In genomic region chr10:47121336-47121735, GRCh38 we compare ENCODE assay signal across 14 cellular contexts.
"Had no signal": no experiment of that assay in that cellular context is flagged by ENCODE, and none has a peak within 500 bp of the region (broad histone marks: within the 10 kb centered on the region; RNA-seq: fewer than 3 reads in every experiment).

No MANE protein-coding gene starts in this region.

- H3K4me1 ChIP-seq: spleen, testis had no signal

- H3K4me3 ChIP-seq: spleen, testis had no signal

- DNase-seq: activated CD4-positive, alpha-beta T cell treated with anti-CD3 and anti-CD28 coated beads, Interleukin-2, amount 10 ng/mL, durations not matched to agents 24 days and 14 days; activated CD4-positive, CD25-positive, alpha-beta regulatory T cell; activated CD8-positive, alpha-beta memory T cell treated with anti-CD3 and anti-CD28 coated beads for 24 hours; activated naive CD8-positive, alpha-beta T cell treated with anti-CD3 and anti-CD28 coated beads for 36 hours; aorta; cerebellar nuclear complex; endodermal cell; hypothalamus; kidney glomerular epithelial cell; nephron progenitor cell; spleen; stimulated activated naive CD8-positive, alpha-beta T cell treated with anti-CD3 and anti-CD28 coated beads, Interleukin-15, amount 100 ng/mL, for 72 hours; testis had no signal

- H3K9me3 ChIP-seq: spleen, testis had no signal

- H3K27me3 Mint-ChIP-seq: activated naive CD8-positive, alpha-beta T cell treated with anti-CD3 and anti-CD28 coated beads for 36 hours; stimulated activated naive CD8-positive, alpha-beta T cell treated with anti-CD3 and anti-CD28 coated beads, Interleukin-15, amount 100 ng/mL, for 72 hours had no signal

- H3K27ac Mint-ChIP-seq: activated CD4-positive, alpha-beta T cell treated with anti-CD3 and anti-CD28 coated beads, Interleukin-2, amount 10 ng/mL, durations not matched to agents 24 days and 14 days; activated naive CD8-positive, alpha-beta T cell treated with anti-CD3 and anti-CD28 coated beads for 36 hours; endodermal cell; nephron progenitor cell; stimulated activated naive CD8-positive, alpha-beta T cell treated with anti-CD3 and anti-CD28 coated beads, Interleukin-15, amount 100 ng/mL, for 72 hours; T-helper 2 cell treated with Interferon-gamma antibody and Interleukin-4, amounts not matched to agents 5 μg/mL and 100 μg/mL, for 36 hours had no signal

- H3K4me3 Mint-ChIP-seq: activated CD4-positive, alpha-beta T cell treated with anti-CD3 and anti-CD28 coated beads, Interleukin-2, amount 10 ng/mL, durations not matched to agents 24 days and 14 days; activated naive CD8-positive, alpha-beta T cell treated with anti-CD3 and anti-CD28 coated beads for 36 hours; endodermal cell; nephron progenitor cell; stimulated activated naive CD8-positive, alpha-beta T cell treated with anti-CD3 and anti-CD28 coated beads, Interleukin-15, amount 100 ng/mL, for 72 hours; T-helper 2 cell treated with Interferon-gamma antibody and Interleukin-4, amounts not matched to agents 5 μg/mL and 100 μg/mL, for 36 hours had no signal

- H3K27me3 ChIP-seq: spleen, testis had no signal

- H3K27ac ChIP-seq: spleen, testis had no signal

- H3K4me1 Mint-ChIP-seq: activated CD4-positive, alpha-beta T cell treated with anti-CD3 and anti-CD28 coated beads, Interleukin-2, amount 10 ng/mL, durations not matched to agents 24 days and 14 days; endodermal cell; nephron progenitor cell had no signal

- H3K9me3 Mint-ChIP-seq: activated CD4-positive, alpha-beta T cell treated with anti-CD3 and anti-CD28 coated beads, Interleukin-2, amount 10 ng/mL, durations not matched to agents 24 days and 14 days; endodermal cell; nephron progenitor cell; stimulated activated naive CD8-positive, alpha-beta T cell treated with anti-CD3 and anti-CD28 coated beads, Interleukin-15, amount 100 ng/mL, for 72 hours; T-helper 2 cell treated with Interferon-gamma antibody and Interleukin-4, amounts not matched to agents 5 μg/mL and 100 μg/mL, for 36 hours had no signal

- H3K36me3 ChIP-seq: spleen had no signal
